17 cellular contexts compared by ENCODE assay signal in the genomic region with DNA sequence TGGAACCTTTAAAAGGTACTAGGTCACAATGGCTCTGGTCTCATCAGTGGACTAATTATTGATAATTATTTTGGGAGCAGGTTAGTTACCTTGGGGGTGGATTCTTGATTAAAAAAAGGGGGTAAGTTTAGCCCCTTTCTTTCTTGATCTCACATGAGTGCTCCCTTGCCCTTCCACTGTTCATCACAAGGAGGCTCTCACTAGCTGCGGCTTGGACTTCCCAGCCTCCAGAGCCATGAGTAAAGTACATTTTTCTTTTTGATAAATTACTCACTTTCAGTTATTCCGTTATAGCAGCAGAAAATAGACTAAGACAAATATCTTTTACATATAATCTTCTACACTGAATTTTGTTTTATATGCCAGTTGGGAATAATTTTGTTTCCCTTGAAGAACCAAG.
"Had no signal": no experiment of that assay in that cellular context is flagged by ENCODE, and none has a peak within 500 bp of the region (broad histone marks: within the 10 kb centered on the region; RNA-seq: fewer than 3 reads in every experiment).

No MANE protein-coding gene starts in this region.

- DNase-seq: activated CD4-positive, alpha-beta T cell treated with anti-CD3 and anti-CD28 coated beads for 48 hours; activated naive CD4-positive, alpha-beta T cell treated with anti-CD3 and anti-CD28 coated beads for 36 hours; adrenal gland; body of pancreas; dermis blood vessel endothelial cell; glutamatergic neuron; immature natural killer cell; nephron progenitor cell; ovary; stimulated activated CD4-positive, alpha-beta T cell treated with anti-CD3 and anti-CD28 coated beads, Interleukin-4, amount 100 ng/mL, for 1 hour; T-helper 1 cell; testis had no signal

- H3K36me3 Mint-ChIP-seq: immature natural killer cell, WTC11 had no signal

- H3K27ac Mint-ChIP-seq: activated naive CD4-positive, alpha-beta T cell treated with anti-CD3 and anti-CD28 coated beads for 36 hours; activated T-helper 17 cell treated with anti-CD3 and anti-CD28 coated beads, Interleukin-2, amount 50 U/mL, for 72 hours; immature natural killer cell; nephron progenitor cell; stimulated activated naive CD8-positive, alpha-beta T cell treated with anti-CD3 and anti-CD28 coated beads, Interleukin-15, Interleukin-2, amounts not matched to agents 100 ng/mL and 50 ng/mL, for 24 hours; WTC11 had no signal

- H3K27ac ChIP-seq: adrenal gland, body of pancreas, esophagus muscularis mucosa, ovary, testis had no signal

- H3K4me1 Mint-ChIP-seq: activated T-helper 17 cell treated with anti-CD3 and anti-CD28 coated beads, Interleukin-2, amount 50 U/mL, for 72 hours; immature natural killer cell; nephron progenitor cell; WTC11 had no signal

- H3K4me1 ChIP-seq: adrenal gland, body of pancreas, testis had no signal

- H3K27me3 ChIP-seq: adrenal gland, body of pancreas, esophagus muscularis mucosa, ovary, testis had no signal

- H3K27me3 Mint-ChIP-seq: activated T-helper 17 cell treated with anti-CD3 and anti-CD28 coated beads, Interleukin-2, amount 50 U/mL, for 72 hours; stimulated activated naive CD8-positive, alpha-beta T cell treated with anti-CD3 and anti-CD28 coated beads, Interleukin-15, Interleukin-2, amounts not matched to agents 100 ng/mL and 50 ng/mL, for 24 hours had no signal

- H3K9me3 Mint-ChIP-seq: nephron progenitor cell had no signal

- ATAC-seq: activated T-helper 17 cell treated with anti-CD3 and anti-CD28 coated beads, Interleukin-2, amount 50 U/mL, for 72 hours; body of pancreas; left lobe of liver; WTC11 had no signal

- H3K36me3 ChIP-seq: adrenal gland, esophagus muscularis mucosa, ovary had no signal

- H3K4me3 Mint-ChIP-seq: activated naive CD4-positive, alpha-beta T cell treated with anti-CD3 and anti-CD28 coated beads for 36 hours; activated T-helper 17 cell treated with anti-CD3 and anti-CD28 coated beads, Interleukin-2, amount 50 U/mL, for 72 hours; immature natural killer cell; nephron progenitor cell; stimulated activated naive CD8-positive, alpha-beta T cell treated with anti-CD3 and anti-CD28 coated beads, Interleukin-15, Interleukin-2, amounts not matched to agents 100 ng/mL and 50 ng/mL, for 24 hours; WTC11 had no signal

- H3K9me3 ChIP-seq: adrenal gland, body of pancreas, esophagus muscularis mucosa, ovary, testis had no signal

- H3K4me3 ChIP-seq: adrenal gland, body of pancreas, esophagus muscularis mucosa, ovary, testis had no signal
